In genomic region chr14:34766060-34766459, GRCh38 we compare ENCODE assay signal across 17 cellular contexts. TPM values are rescaled to one million over a fixed set of nuclear protein-coding genes. Genes with fewer than 3 reads are reported as not detected.
DNase-seq lines count a peak whose midpoint lies in the region; ATAC-seq and TF ChIP-seq lines count a peak whose summit lies in the region.
"Had no signal": no experiment of that assay in that cellular context is flagged by ENCODE, and none has a peak within 500 bp of the region (broad histone marks: within the 10 kb centered on the region; RNA-seq: fewer than 3 reads in every experiment).

No MANE protein-coding gene starts in this region.

- H3K4me3 Mint-ChIP-seq in activated naive CD8-positive, alpha-beta T cell = no peak overlapping the region
- H3K4me3 Mint-ChIP-seq in activated naive CD8-positive, alpha-beta T cell treated with anti-CD3 and anti-CD28 coated beads, Interleukin-2, amount 50 U/mL, for 24 hours = no peak overlapping the region
- no peak overlapping the region for H3K4me3 Mint-ChIP-seq in stimulated activated memory B cell treated with anti-CD40 and anti-IgM and Interleukin-4, amounts not matched to agents 10 μg/mL and 1 μg/mL and 100 μg/mL, for 72 hours
- H3K4me3 Mint-ChIP-seq: activated B cell treated with CpG ODN at 0.5 μM for 24 hours; activated CD8-positive, alpha-beta memory T cell treated with anti-CD3 and anti-CD28 coated beads, Interleukin-2, amount 10 ng/mL, durations not matched to agents 7 days and 5 days; activated naive CD8-positive, alpha-beta T cell treated with anti-CD3 and anti-CD28 coated beads, Interleukin-2, amount 10 ng/mL, durations not matched to agents 7 days and 5 days had no signal

- H3K27me3 ChIP-seq in PC-3 (ENCODE audit: low read length) (no peaks in the 10 kb centered on the region), testis (no peaks in the 10 kb centered on the region)
- H3K27me3 ChIP-seq: ovary, tibial artery had no signal

- POLR2A ChIA-PET in PC-3 (lab: Charles Lee; ENCODE audit: unreplicated experiment) = no interaction called here

- no peak for DNase-seq in activated naive CD8-positive, alpha-beta T cell treated with anti-CD3 and anti-CD28 coated beads, Interleukin-2, amount 50 U/mL, for 24 hours
- peak; percentile 47 for DNase-seq in PC-3
- no peak for DNase-seq in fibroblast of pulmonary artery (ENCODE audit: low read depth)
- DNase-seq in RPMI8226 = no peak
- no peak for DNase-seq in testis
- DNase-seq: activated B cell treated with CpG ODN at 0.5 μM for 24 hours; activated CD8-positive, alpha-beta memory T cell treated with anti-CD3 and anti-CD28 coated beads, Interleukin-2, amount 10 ng/mL, durations not matched to agents 7 days and 5 days; activated naive CD8-positive, alpha-beta T cell treated with anti-CD3 and anti-CD28 coated beads, Interleukin-2, amount 10 ng/mL, durations not matched to agents 7 days and 5 days; DND-41; ovary; SW 1271; tibial artery had no signal

- H3K36me3 Mint-ChIP-seq in activated naive CD8-positive, alpha-beta T cell = peaks cover 12% of the 10 kb centered on the region
- peaks cover 41% of the 10 kb centered on the region for H3K36me3 Mint-ChIP-seq in activated naive CD8-positive, alpha-beta T cell treated with anti-CD3 and anti-CD28 coated beads, Interleukin-2, amount 50 U/mL, for 24 hours (ENCODE audit: low read depth)
- peaks cover 47% of the 10 kb centered on the region for H3K36me3 Mint-ChIP-seq in stimulated activated memory B cell treated with anti-CD40 and anti-IgM and Interleukin-4, amounts not matched to agents 10 μg/mL and 1 μg/mL and 100 μg/mL, for 72 hours

- 91 to 96% methylated on average over 3 of the region's 3 CpGs for WGBS in testis, 2 donors

- no peaks in the 10 kb centered on the region for H3K79me2 ChIP-seq in PC-3 (ENCODE audit: low read length)

- no peak overlapping the region for H3K4me3 ChIP-seq in PC-3 (ENCODE audit: low read length)
- no peak overlapping the region for H3K4me3 ChIP-seq in fibroblast of pulmonary artery (replicated peaks; ENCODE audit: low read depth, low read length)
- H3K4me3 ChIP-seq in testis = no peak overlapping the region
- H3K4me3 ChIP-seq: coronary artery, ovary, tibial artery had no signal

- H2AFZ ChIP-seq in PC-3 (ENCODE audit: low read length) = no peak overlapping the region

- H3K36me3 ChIP-seq in PC-3 (ENCODE audit: low read depth, low read length) = peaks cover 38% of the 10 kb centered on the region
- H3K36me3 ChIP-seq in testis (ENCODE audit: low read depth, missing control alignments) = no peaks in the 10 kb centered on the region
- H3K36me3 ChIP-seq: ovary had no signal

- no peaks in the 10 kb centered on the region for H3K27me3 Mint-ChIP-seq in activated naive CD8-positive, alpha-beta T cell
- H3K27me3 Mint-ChIP-seq in activated naive CD8-positive, alpha-beta T cell treated with anti-CD3 and anti-CD28 coated beads, Interleukin-2, amount 50 U/mL, for 24 hours = no peaks in the 10 kb centered on the region
- H3K27me3 Mint-ChIP-seq in stimulated activated memory B cell treated with anti-CD40 and anti-IgM and Interleukin-4, amounts not matched to agents 10 μg/mL and 1 μg/mL and 100 μg/mL, for 72 hours = no peaks in the 10 kb centered on the region
- H3K27me3 Mint-ChIP-seq: activated B cell treated with CpG ODN at 0.5 μM for 24 hours; activated CD8-positive, alpha-beta memory T cell treated with anti-CD3 and anti-CD28 coated beads, Interleukin-2, amount 10 ng/mL, durations not matched to agents 7 days and 5 days; activated naive CD8-positive, alpha-beta T cell treated with anti-CD3 and anti-CD28 coated beads, Interleukin-2, amount 10 ng/mL, durations not matched to agents 7 days and 5 days had no signal

- CTCF ChIA-PET in PC-3 (lab: Charles Lee) = no interaction called here

- H3K27ac ChIP-seq in PC-3 (ENCODE audit: low read length) = no peak overlapping the region
- H3K27ac ChIP-seq in testis = no peak overlapping the region
- H3K27ac ChIP-seq: coronary artery, HL-60, ovary, tibial artery had no signal

- H4K20me1 ChIP-seq in PC-3 (ENCODE audit: low read length) = no peaks in the 10 kb centered on the region

- no peaks in the 10 kb centered on the region for H3K9me3 ChIP-seq in PC-3 (ENCODE audit: low read length)
- H3K9me3 ChIP-seq in testis = no peaks in the 10 kb centered on the region
- H3K9me3 ChIP-seq: ovary, tibial artery had no signal

- TF ChIP-seq POLR2A in testis (IDR thresholded peaks at IDR 0.05) = no peak

- TF ChIP-seq CTCF in PC-3 (conservative IDR thresholded peaks at IDR 0.05; ENCODE audit: low read depth, low read length) = peak; percentile 74
- peak; percentile 22 for TF ChIP-seq CTCF in fibroblast of pulmonary artery (IDR thresholded peaks at IDR 0.05; ENCODE audit: low read length, missing control alignments)
- no peak for TF ChIP-seq CTCF in testis (IDR thresholded peaks at IDR 0.05)

- H3F3A ChIP-seq in PC-3 (ENCODE audit: low read length, unreplicated experiment) = no peaks in the 10 kb centered on the region

- intact Hi-C loops in PC-3 (cut with micrococcal nuclease) = no loop called here
- intact Hi-C loops in testis (cut with DNase I; ENCODE audit: low total_unique reads) = no loop called here

- BruUV-seq in PC-3 (replicated peaks; lab: Mats Ljungman, UMichigan) = no TSS peak

- no peak for ATAC-seq in activated naive CD8-positive, alpha-beta T cell treated with anti-CD3 and anti-CD28 coated beads, Interleukin-2, amount 50 U/mL, for 24 hours
- peak; percentile 37; the same call in 1 of the 2 replicates for ATAC-seq in PC-3
- no peak for ATAC-seq in stimulated activated memory B cell treated with anti-CD40 and anti-IgM and Interleukin-4, amounts not matched to agents 10 μg/mL and 1 μg/mL and 100 μg/mL, for 72 hours
- no peak for ATAC-seq in GM21528 (IDR thresholded peaks at IDR 0.05; ENCODE audit: low FRiP score, unreplicated experiment)
- ATAC-seq: activated CD8-positive, alpha-beta memory T cell treated with anti-CD3 and anti-CD28 coated beads, Interleukin-2, amount 10 ng/mL, durations not matched to agents 7 days and 5 days had no signal

- H3K4me2 ChIP-seq in PC-3 (ENCODE audit: low read length) = no peak overlapping the region

- no peaks in the 10 kb centered on the region for H3K9me2 ChIP-seq in PC-3 (replicated peaks; ENCODE audit: low read length)

- H3K9me3 Mint-ChIP-seq in activated naive CD8-positive, alpha-beta T cell (ENCODE audit: low read depth) = no peaks in the 10 kb centered on the region
- no peaks in the 10 kb centered on the region for H3K9me3 Mint-ChIP-seq in activated naive CD8-positive, alpha-beta T cell treated with anti-CD3 and anti-CD28 coated beads, Interleukin-2, amount 50 U/mL, for 24 hours
- no peaks in the 10 kb centered on the region for H3K9me3 Mint-ChIP-seq in stimulated activated memory B cell treated with anti-CD40 and anti-IgM and Interleukin-4, amounts not matched to agents 10 μg/mL and 1 μg/mL and 100 μg/mL, for 72 hours
- H3K9me3 Mint-ChIP-seq: activated B cell treated with CpG ODN at 0.5 μM for 24 hours; activated naive CD8-positive, alpha-beta T cell treated with anti-CD3 and anti-CD28 coated beads, Interleukin-2, amount 10 ng/mL, durations not matched to agents 7 days and 5 days had no signal

- H3K4me1 ChIP-seq in PC-3 (ENCODE audit: insufficient read depth, low read length) (no peaks in the 10 kb centered on the region), testis (no peaks in the 10 kb centered on the region)
- H3K4me1 ChIP-seq: tibial artery had no signal

- peak overlapping the region; percentile 1 for H3K27ac Mint-ChIP-seq in activated naive CD8-positive, alpha-beta T cell
- no peak overlapping the region for H3K27ac Mint-ChIP-seq in activated naive CD8-positive, alpha-beta T cell treated with anti-CD3 and anti-CD28 coated beads, Interleukin-2, amount 50 U/mL, for 24 hours
- peak overlapping the region; percentile 35 for H3K27ac Mint-ChIP-seq in stimulated activated memory B cell treated with anti-CD40 and anti-IgM and Interleukin-4, amounts not matched to agents 10 μg/mL and 1 μg/mL and 100 μg/mL, for 72 hours
- H3K27ac Mint-ChIP-seq: activated B cell treated with CpG ODN at 0.5 μM for 24 hours; activated CD8-positive, alpha-beta memory T cell treated with anti-CD3 and anti-CD28 coated beads, Interleukin-2, amount 10 ng/mL, durations not matched to agents 7 days and 5 days had no signal

- no peaks in the 10 kb centered on the region for H3K4me1 Mint-ChIP-seq in activated naive CD8-positive, alpha-beta T cell (ENCODE audit: low read depth)
- H3K4me1 Mint-ChIP-seq in activated naive CD8-positive, alpha-beta T cell treated with anti-CD3 and anti-CD28 coated beads, Interleukin-2, amount 50 U/mL, for 24 hours = no peaks in the 10 kb centered on the region
- peaks cover 5% of the 10 kb centered on the region for H3K4me1 Mint-ChIP-seq in stimulated activated memory B cell treated with anti-CD40 and anti-IgM and Interleukin-4, amounts not matched to agents 10 μg/mL and 1 μg/mL and 100 μg/mL, for 72 hours
- H3K4me1 Mint-ChIP-seq: activated B cell treated with CpG ODN at 0.5 μM for 24 hours; activated CD8-positive, alpha-beta memory T cell treated with anti-CD3 and anti-CD28 coated beads, Interleukin-2, amount 10 ng/mL, durations not matched to agents 7 days and 5 days had no signal

- no peak overlapping the region for H3K9ac ChIP-seq in PC-3 (ENCODE audit: low read length)

RNA-seq across cellular contexts. Expression of gene CFL2, which starts 51.7 kb away (rescaled TPM):
- 88.4 and 98.0 TPM in 2 replicates for total RNA-seq in PC-3 (2014; rRNA removed)
- 10 to 100 TPM; 66.8 to 67.7 TPM for total RNA-seq in testis
- 92.4 TPM for polyA plus RNA-seq in testis (ENCODE audit: insufficient read depth, low read depth, low replicate concordance)

Comparison
In these comparisons a context has a peak if more than half of its experiments do, and no peak if none do; other contexts are left out.
1. CTCF ChIP-seq: peak in PC-3 (single experiment) and fibroblast of pulmonary artery (single experiment); none in testis (0 of 3).